Comparison of ENCODE assay signal across 1 cellular context in genomic region chr6:158039571-158040050, GRCh38.
TF ChIP-seq lines count a peak whose summit lies in the region.

No MANE protein-coding gene starts in this region.

TF ChIP-seq in HepG2, 621 proteins besides CTCF, POLR2A, EP300 and RAD21 (continued from another document and continues in another):
- TF ChIP-seq, protein P1, sequence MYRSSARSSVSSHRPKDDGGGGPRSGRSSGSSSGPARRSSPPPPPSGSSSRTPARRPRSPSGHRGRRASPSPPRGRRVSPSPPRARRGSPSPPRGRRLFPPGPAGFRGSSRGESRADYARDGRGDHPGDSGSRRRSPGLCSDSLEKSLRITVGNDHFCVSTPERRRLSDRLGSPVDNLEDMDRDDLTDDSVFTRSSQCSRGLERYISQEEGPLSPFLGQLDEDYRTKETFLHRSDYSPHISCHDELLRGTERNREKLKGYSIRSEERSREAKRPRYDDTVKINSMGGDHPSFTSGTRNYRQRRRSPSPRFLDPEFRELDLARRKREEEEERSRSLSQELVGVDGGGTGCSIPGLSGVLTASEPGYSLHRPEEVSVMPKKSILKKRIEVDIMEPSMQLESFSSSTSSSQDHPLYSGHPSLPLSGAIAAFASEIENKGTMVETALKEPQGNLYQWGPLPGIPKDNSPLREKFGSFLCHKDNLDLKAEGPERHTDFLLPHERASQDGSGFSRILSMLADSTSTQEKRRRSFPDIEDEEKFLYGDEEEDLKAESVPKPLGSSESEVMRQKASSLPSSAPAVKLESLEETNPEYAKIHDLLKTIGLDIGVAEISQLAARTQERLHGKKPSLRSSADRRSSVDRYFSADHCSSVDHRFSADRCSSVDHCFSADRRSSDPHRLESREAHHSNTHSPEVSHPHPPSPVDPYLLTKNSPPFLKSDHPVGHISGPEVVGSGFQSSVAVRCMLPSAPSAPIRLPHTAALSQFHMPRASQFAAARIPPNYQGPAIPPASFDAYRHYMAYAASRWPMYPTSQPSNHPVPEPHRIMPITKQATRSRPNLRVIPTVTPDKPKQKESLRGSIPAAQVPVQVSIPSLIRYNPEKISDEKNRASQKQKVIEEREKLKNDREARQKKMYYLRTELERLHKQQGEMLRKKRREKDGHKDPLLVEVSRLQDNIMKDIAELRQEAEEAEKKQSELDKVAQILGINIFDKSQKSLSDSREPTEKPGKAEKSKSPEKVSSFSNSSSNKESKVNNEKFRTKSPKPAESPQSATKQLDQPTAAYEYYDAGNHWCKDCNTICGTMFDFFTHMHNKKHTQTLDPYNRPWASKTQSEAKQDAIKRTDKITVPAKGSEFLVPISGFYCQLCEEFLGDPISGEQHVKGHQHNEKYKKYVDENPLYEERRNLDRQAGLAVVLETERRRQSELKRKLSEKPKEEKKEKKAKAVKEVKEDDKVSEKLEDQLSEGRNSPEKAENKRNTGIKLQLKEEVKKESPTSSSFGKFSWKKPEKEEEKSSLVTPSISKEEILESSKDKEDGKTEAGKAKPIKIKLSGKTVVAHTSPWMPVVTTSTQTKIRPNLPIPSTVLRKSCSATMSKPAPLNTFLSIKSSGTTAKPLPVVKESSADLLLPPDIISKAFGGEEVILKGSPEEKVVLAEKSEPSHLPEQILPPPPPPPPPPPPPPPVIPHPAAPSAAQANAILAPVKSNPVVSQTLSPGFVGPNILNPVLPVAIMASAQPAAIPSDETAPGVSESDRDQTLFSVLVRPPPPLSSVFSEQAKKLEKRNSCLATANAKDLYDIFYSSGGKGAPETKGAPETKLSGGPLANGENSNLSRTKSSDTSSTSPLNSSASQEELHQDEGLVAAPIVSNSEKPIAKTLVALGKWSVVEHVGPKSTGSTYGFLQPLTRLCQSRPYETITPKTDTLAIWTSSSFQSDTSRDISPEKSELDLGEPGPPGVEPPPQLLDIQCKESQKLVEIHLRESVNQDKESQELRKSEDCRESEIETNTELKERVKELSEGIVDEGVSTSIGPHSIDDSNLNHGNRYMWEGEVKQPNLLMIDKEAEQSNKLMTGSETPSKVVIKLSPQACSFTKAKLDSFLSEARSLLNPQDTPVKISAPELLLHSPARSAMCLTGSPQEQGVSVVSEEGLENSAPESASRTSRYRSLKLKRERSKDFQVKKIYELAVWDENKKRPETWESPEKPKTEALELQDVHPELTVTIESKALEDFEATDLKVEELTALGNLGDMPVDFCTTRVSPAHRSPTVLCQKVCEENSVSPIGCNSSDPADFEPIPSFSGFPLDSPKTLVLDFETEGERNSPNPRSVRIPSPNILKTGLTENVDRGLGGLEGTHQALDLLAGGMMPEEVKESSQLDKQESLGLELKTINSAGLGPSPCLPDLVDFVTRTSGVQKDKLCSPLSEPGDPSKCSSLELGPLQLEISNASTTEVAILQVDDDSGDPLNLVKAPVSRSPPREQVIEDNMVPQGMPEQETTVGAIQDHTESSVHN (CRISPR knock-in tag; IDR thresholded peaks at IDR 0.05), result peak; percentile 9; the same call in 1 of the 2 replicates
- 0 out of 2 replicates have a peak, but pooled peaks have one; percentile 34 for TF ChIP-seq RBFOX2 (IDR thresholded peaks at IDR 0.05; ENCODE audit: low read depth, low read length)
- TF ChIP-seq ARID5B (CRISPR knock-in tag; IDR thresholded peaks at IDR 0.05), result peak; percentile 21; the same call in 1 of the 2 replicates
- TF ChIP-seq ZC3H13 (CRISPR knock-in tag; IDR thresholded peaks at IDR 0.05), result no peak
- TF ChIP-seq UBTF (CRISPR knock-in tag; IDR thresholded peaks at IDR 0.05), result peak; percentile 45
- TF ChIP-seq ATRX (CRISPR knock-in tag; IDR thresholded peaks at IDR 0.05; ENCODE audit: borderline replicate concordance), result 0 out of 2 replicates have a peak, but pooled peaks have one; percentile 63
- TF ChIP-seq, protein P2, sequence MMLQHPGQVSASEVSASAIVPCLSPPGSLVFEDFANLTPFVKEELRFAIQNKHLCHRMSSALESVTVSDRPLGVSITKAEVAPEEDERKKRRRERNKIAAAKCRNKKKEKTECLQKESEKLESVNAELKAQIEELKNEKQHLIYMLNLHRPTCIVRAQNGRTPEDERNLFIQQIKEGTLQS (CRISPR knock-in tag; IDR thresholded peaks at IDR 0.05), result peak; percentile 51; the same call in 1 of the 2 replicates
- TF ChIP-seq NCOA5 (CRISPR knock-in tag; IDR thresholded peaks at IDR 0.05), result no peak
- 0 out of 2 replicates have a peak, but pooled peaks have one; percentile 47 for TF ChIP-seq HNRNPL (IDR thresholded peaks at IDR 0.05; ENCODE audit: low read depth, low read length)
- TF ChIP-seq ZMAT3 (CRISPR knock-in tag; conservative IDR thresholded peaks at IDR 0.05), result no peak
- TF ChIP-seq ETV5 (CRISPR knock-in tag; IDR thresholded peaks at IDR 0.05; ENCODE audit: borderline replicate concordance), result peak; percentile 19; the same call in 1 of the 2 replicates
- TF ChIP-seq ZNF556 (CRISPR knock-in tag; IDR thresholded peaks at IDR 0.05; ENCODE audit: borderline replicate concordance), result no peak
- TF ChIP-seq, protein P3, sequence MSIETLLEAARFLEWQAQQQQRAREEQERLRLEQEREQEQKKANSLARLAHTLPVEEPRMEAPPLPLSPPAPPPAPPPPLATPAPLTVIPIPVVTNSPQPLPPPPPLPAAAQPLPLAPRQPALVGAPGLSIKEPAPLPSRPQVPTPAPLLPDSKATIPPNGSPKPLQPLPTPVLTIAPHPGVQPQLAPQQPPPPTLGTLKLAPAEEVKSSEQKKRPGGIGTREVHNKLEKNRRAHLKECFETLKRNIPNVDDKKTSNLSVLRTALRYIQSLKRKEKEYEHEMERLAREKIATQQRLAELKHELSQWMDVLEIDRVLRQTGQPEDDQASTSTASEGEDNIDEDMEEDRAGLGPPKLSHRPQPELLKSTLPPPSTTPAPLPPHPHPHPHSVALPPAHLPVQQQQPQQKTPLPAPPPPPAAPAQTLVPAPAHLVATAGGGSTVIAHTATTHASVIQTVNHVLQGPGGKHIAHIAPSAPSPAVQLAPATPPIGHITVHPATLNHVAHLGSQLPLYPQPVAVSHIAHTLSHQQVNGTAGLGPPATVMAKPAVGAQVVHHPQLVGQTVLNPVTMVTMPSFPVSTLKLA (IDR thresholded peaks at IDR 0.05), result no peak
- TF ChIP-seq KMT2B (CRISPR knock-in tag; IDR thresholded peaks at IDR 0.05), result 0 out of 2 replicates have a peak, but pooled peaks have one; percentile 20
- TF ChIP-seq HOXD1 (CRISPR knock-in tag; IDR thresholded peaks at IDR 0.05), result no peak
- TF ChIP-seq SALL1 (CRISPR knock-in tag; IDR thresholded peaks at IDR 0.05), result no peak
- TF ChIP-seq FOSL2 (CRISPR knock-in tag; IDR thresholded peaks at IDR 0.05), result peak; percentile 4; the same call in 1 of the 2 replicates
- no peak for TF ChIP-seq ZNF580 (CRISPR knock-in tag; IDR thresholded peaks at IDR 0.05; ENCODE audit: borderline replicate concordance, low read depth)
- TF ChIP-seq NR2F6 (IDR thresholded peaks at IDR 0.05), result no peak
- TF ChIP-seq NR2F6 (CRISPR knock-in tag; IDR thresholded peaks at IDR 0.05), result peak; percentile 48
- peak; percentile 37; the same call in 1 of the 2 replicates for TF ChIP-seq BRD4 (CRISPR knock-in tag; IDR thresholded peaks at IDR 0.05)
- TF ChIP-seq ZBTB46 (CRISPR knock-in tag; IDR thresholded peaks at IDR 0.05; ENCODE audit: borderline replicate concordance), result no peak
- 0 out of 2 replicates have a peak, but pooled peaks have one; percentile 26 for TF ChIP-seq ARHGAP35 (CRISPR knock-in tag; IDR thresholded peaks at IDR 0.05; ENCODE audit: borderline replicate concordance)
- TF ChIP-seq SRSF1 (optimal IDR thresholded peaks at IDR 0.05; ENCODE audit: low read depth, low read length), result peak; percentile 63
- no peak; the same call in 1 of the 2 replicates for TF ChIP-seq MTA3 (CRISPR knock-in tag; IDR thresholded peaks at IDR 0.05)
- no peak for TF ChIP-seq ZNF282 (IDR thresholded peaks at IDR 0.05; ENCODE audit: partially characterized antibody)
- TF ChIP-seq E2F2 (CRISPR knock-in tag; IDR thresholded peaks at IDR 0.05; ENCODE audit: borderline replicate concordance), result no peak
- no peak for TF ChIP-seq ZNF713 (CRISPR knock-in tag; IDR thresholded peaks at IDR 0.05)
- TF ChIP-seq ZSCAN25 (CRISPR knock-in tag; IDR thresholded peaks at IDR 0.05), result no peak
- peak; percentile 53; the same call in 1 of the 2 replicates for TF ChIP-seq ZNF451 (CRISPR knock-in tag; IDR thresholded peaks at IDR 0.05)
- TF ChIP-seq ZBTB4 (CRISPR knock-in tag; IDR thresholded peaks at IDR 0.05; ENCODE audit: borderline replicate concordance), result peak; percentile 93; the same call in 1 of the 2 replicates
- no peak for TF ChIP-seq CBX2 (IDR thresholded peaks at IDR 0.05; ENCODE audit: low read depth, low read length)
- TF ChIP-seq CBX2 (CRISPR knock-in tag; IDR thresholded peaks at IDR 0.05; ENCODE audit: low read depth), result no peak
